In the genomic region with DNA sequence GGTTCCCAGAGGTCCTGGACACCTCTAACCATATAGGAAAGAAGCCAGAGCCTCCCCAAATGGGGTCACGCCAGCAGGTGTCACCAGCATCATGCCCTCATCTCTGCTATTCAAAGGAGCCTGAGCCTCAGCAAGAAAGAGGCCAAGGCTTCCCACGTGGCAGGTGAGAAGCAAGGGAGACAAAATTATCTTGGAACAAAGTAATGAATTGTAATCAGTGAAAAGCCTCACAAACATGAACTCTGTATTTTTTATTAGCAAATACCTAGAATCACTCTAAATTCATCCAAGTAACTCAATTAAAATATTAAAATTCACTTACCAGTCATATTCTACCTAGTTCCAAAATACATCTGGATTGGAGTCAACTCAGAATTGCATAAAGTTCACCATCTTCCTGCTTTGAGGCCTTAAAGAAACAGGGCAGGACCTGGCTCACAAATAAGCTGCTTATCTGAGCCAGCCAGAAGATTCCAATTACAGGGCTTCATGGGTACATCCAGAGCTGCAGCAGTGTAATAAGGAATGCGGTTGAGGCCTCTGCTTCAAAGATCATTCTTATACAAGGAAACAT, we compare ENCODE assay signal across 11 cellular contexts.
A peak's percentile ranks its signal among the peaks of the same experiment; 100 is the strongest.
DNase-seq lines count a peak whose midpoint lies in the region; ATAC-seq, FAIRE-seq and TF ChIP-seq lines count a peak whose summit lies in the region.
"Had no signal": no experiment of that assay in that cellular context is flagged by ENCODE, and none has a peak within 500 bp of the region (broad histone marks: within the 10 kb centered on the region; RNA-seq: fewer than 3 reads in every experiment).

No MANE protein-coding gene starts in this region.

- intact Hi-C loops in Right ventricle myocardium inferior (cut with DNase I): loop anchor here (2.0 to 10.0 kb wide), 2 partner anchors 68 to 230 kb away; partner anchors contain the start of gene SGMS1
- intact Hi-C loops in cardiac septum (cut with DNase I): loop anchor here (5.0 to 10.0 kb wide), 3 partner anchors 60 to 228 kb away; no protein-coding TSS in a partner anchor
- intact Hi-C loops in adrenal gland (cut with DNase I): no loop called here
- intact Hi-C loops in kidney (cut with DNase I): no loop called here

- TF ChIP-seq POLR2A in adrenal gland (IDR thresholded peaks at IDR 0.05): no peak

- peaks cover 11 to 57% of the 10 kb centered on the region in 2 donors for H3K4me1 ChIP-seq in adrenal gland (replicated peaks in 1 of 2)
- peaks cover 27% of the 10 kb centered on the region for H3K4me1 ChIP-seq in hepatocyte (ENCODE audit: insufficient read depth)
- H3K4me1 ChIP-seq in kidney (ENCODE audit: control insufficient read depth in 1 of 2, insufficient read depth in 1 of 2, low read depth in 1 of 2, low read length in 2 of 2): peaks cover 23 to 39% of the 10 kb centered on the region in 2 donors

- WGBS in adrenal gland, 4 donors: 46 to 62% (median 55%) methylated on average over 3 of the region's 3 CpGs
- 60% methylated on average over 3 of the region's 3 CpGs for WGBS in hepatocyte (ENCODE audit: low lambda C conversion rate, missing lambda C conversion rate)

- H3K9me2 ChIP-seq in hepatocyte (replicated peaks; ENCODE audit: insufficient read depth): no peaks in the 10 kb centered on the region

- H3K27ac ChIP-seq in adrenal gland (peak overlapping the region in 3 of 5 donors; percentile 10 to 57 (median 18)), hepatocyte (no peak overlapping the region), kidney (ENCODE audit: low read depth in 2 of 2, low read length in 2 of 2) (peak overlapping the region in 1 of 2 donors; percentile 14)

- no peaks in the 10 kb centered on the region for H3K36me3 ChIP-seq in adrenal gland (replicated peaks in 1 of 2)
- no peaks in the 10 kb centered on the region for H3K36me3 ChIP-seq in hepatocyte (replicated peaks; ENCODE audit: insufficient read depth, low read depth)
- H3K36me3 ChIP-seq in kidney (ENCODE audit: control insufficient read depth in 1 of 2, insufficient read depth in 2 of 2, low read length in 2 of 2): no peaks in the 10 kb centered on the region

- FAIRE-seq in kidney (lab: Jason Lieb, UNC): no peak

- peaks cover 53% of the 10 kb centered on the region for H3K79me2 ChIP-seq in hepatocyte

- H3K9ac ChIP-seq in kidney (ENCODE audit: low read length in 2 of 2): no peak overlapping the region

- ATAC-seq in Right ventricle myocardium inferior (peak; percentile 60), GM19395 (IDR thresholded peaks at IDR 0.05; ENCODE audit: unreplicated experiment) (no peak), GM21717 (IDR thresholded peaks at IDR 0.05; ENCODE audit: unreplicated experiment) (no peak), HG02840 (IDR thresholded peaks at IDR 0.05; ENCODE audit: low FRiP score, unreplicated experiment) (no peak)

- no peak for TF ChIP-seq CTCF in adrenal gland (IDR thresholded peaks at IDR 0.05)
- no peak for TF ChIP-seq CTCF in hepatocyte (IDR thresholded peaks at IDR 0.05; ENCODE audit: poor library complexity)
- TF ChIP-seq CTCF in kidney (IDR thresholded peaks at IDR 0.05; ENCODE audit: borderline replicate concordance, extremely low read depth, insufficient read depth): no peak

- H3K4me3 ChIP-seq in adrenal gland: no peak overlapping the region
- no peak overlapping the region for H3K4me3 ChIP-seq in hepatocyte
- H3K4me3 ChIP-seq in kidney (ENCODE audit: low read length in 2 of 2): no peak overlapping the region

- H2AFZ ChIP-seq in hepatocyte: no peak overlapping the region

- H3K9me3 ChIP-seq in adrenal gland (replicated peaks in 1 of 3): no peaks in the 10 kb centered on the region
- no peaks in the 10 kb centered on the region for H3K9me3 ChIP-seq in hepatocyte (ENCODE audit: low read depth)
- H3K9me3 ChIP-seq in kidney (ENCODE audit: control insufficient read depth in 1 of 2, low read length in 2 of 2): no peaks in the 10 kb centered on the region

- peaks cover 2% of the 10 kb centered on the region for H4K20me1 ChIP-seq in hepatocyte (ENCODE audit: insufficient read depth, poor library complexity, severe bottlenecking)

- DNase-seq in Right ventricle myocardium inferior (ENCODE audit: missing footprints) (no peak), cardiac septum (ENCODE audit: low spot score) (no peak), adrenal gland (no peak), hepatocyte (ENCODE audit: low spot score) (no peak), kidney (no peak)
- DNase-seq: activated T-cell treated with anti-CD3 and anti-CD28 coated beads, Interleukin-2, amount 50 U/mL, for 72 hours; NCI-H526; stimulated activated CD4-positive, alpha-beta T cell treated with anti-CD3 and anti-CD28 coated beads, Interleukin-2, amount 100 ng/mL, for 48 hours had no signal

- H3K4me2 ChIP-seq in hepatocyte: peak overlapping the region; percentile 4

- H3K27me3 ChIP-seq in adrenal gland (no peaks in the 10 kb centered on the region), hepatocyte (no peaks in the 10 kb centered on the region)

Comparison
In these comparisons a context has a peak if more than half of its experiments do, and no peak if none do; other contexts are left out.
1. intact Hi-C loops: an anchor here in Right ventricle myocardium inferior (2.0 to 10.0 kb wide) and cardiac septum (5.0 to 10.0 kb wide); none called in adrenal gland and kidney.